In genomic region chr19:10184636-10185035, GRCh38 we compare ENCODE assay signal across 15 cellular contexts. TPM values are rescaled to one million over a fixed set of nuclear protein-coding genes. Genes with fewer than 3 reads are reported as not detected.
DNase-seq lines count a peak whose midpoint lies in the region; ATAC-seq and TF ChIP-seq lines count a peak whose summit lies in the region.
"Had no signal": no experiment of that assay in that cellular context is flagged by ENCODE, and none has a peak within 500 bp of the region (broad histone marks: within the 10 kb centered on the region; RNA-seq: fewer than 3 reads in every experiment).

No MANE protein-coding gene starts in this region.

- H3K27ac Mint-ChIP-seq in CD4-positive, alpha-beta memory T cell: peak overlapping the region in 4 of 7 donors; percentile 1 to 89 (median 76)
- H3K27ac Mint-ChIP-seq: B cell had no signal

- ATAC-seq in mucosa of descending colon: peak; percentile 12
- ATAC-seq in GM21390 (IDR thresholded peaks at IDR 0.05; ENCODE audit: unreplicated experiment): no peak
- ATAC-seq in HG02571 (IDR thresholded peaks at IDR 0.05; ENCODE audit: unreplicated experiment): no peak
- ATAC-seq: body of pancreas, left cardiac atrium had no signal

- no peaks in the 10 kb centered on the region for H3K27me3 ChIP-seq in A673 (replicated peaks; ENCODE audit: insufficient read depth, low read depth, low read length, poor library complexity)
- H3K27me3 ChIP-seq in CD4-positive, alpha-beta memory T cell (ENCODE audit: insufficient read depth, low read length): no peaks in the 10 kb centered on the region
- H3K27me3 ChIP-seq: body of pancreas had no signal

- H3K4me1 ChIP-seq in A673 (ENCODE audit: insufficient read depth, low read length, poor library complexity, severe bottlenecking): no peaks in the 10 kb centered on the region
- H3K4me1 ChIP-seq in CD4-positive, alpha-beta memory T cell (ENCODE audit: insufficient read depth, low read length): peaks cover 22% of the 10 kb centered on the region
- H3K4me1 ChIP-seq in mucosa of descending colon (ENCODE audit: low read depth): no peaks in the 10 kb centered on the region
- H3K4me1 ChIP-seq: body of pancreas had no signal

- peaks cover 18 to 35% (median 21%) of the 10 kb centered on the region in 4 donors for H3K4me1 Mint-ChIP-seq in CD4-positive, alpha-beta memory T cell

- H3K27me3 Mint-ChIP-seq in CD4-positive, alpha-beta memory T cell: no peaks in the 10 kb centered on the region
- H3K27me3 Mint-ChIP-seq: B cell had no signal

- H3K9me3 Mint-ChIP-seq in CD4-positive, alpha-beta memory T cell: no peaks in the 10 kb centered on the region

- H3K4me3 Mint-ChIP-seq in CD4-positive, alpha-beta memory T cell: no peak overlapping the region
- H3K4me3 Mint-ChIP-seq: B cell had no signal

- TF ChIP-seq CTCF in A673 (conservative IDR thresholded peaks at IDR 0.05; ENCODE audit: low read depth, low read length) (no peak), VCaP (conservative IDR thresholded peaks at IDR 0.05) (no peak), mucosa of descending colon (IDR thresholded peaks at IDR 0.05) (no peak)

- H3K9me3 ChIP-seq in A673 (ENCODE audit: low read depth, low read length, poor library complexity, severe bottlenecking) (no peaks in the 10 kb centered on the region), mucosa of descending colon (no peaks in the 10 kb centered on the region)
- no peaks in the 10 kb centered on the region for H3K9me3 ChIP-seq in CD4-positive, alpha-beta memory T cell (ENCODE audit: control insufficient read depth in 1 of 2, low read length in 2 of 2)
- H3K9me3 ChIP-seq: body of pancreas had no signal

- peaks cover 10 to 47% of the 10 kb centered on the region in 2 donors for H3K36me3 Mint-ChIP-seq in CD4-positive, alpha-beta memory T cell

- H3K36me3 ChIP-seq in A673 (ENCODE audit: insufficient read depth, low read length, poor library complexity, severe bottlenecking) (peaks cover 56% of the 10 kb centered on the region), mucosa of descending colon (ENCODE audit: low read depth) (no peaks in the 10 kb centered on the region)
- peaks cover 31% of the 10 kb centered on the region for H3K36me3 ChIP-seq in CD4-positive, alpha-beta memory T cell (ENCODE audit: insufficient read depth, low read length)

- CTCF ChIA-PET in A673 (lab: Charles Lee): no interaction called here
- CTCF ChIA-PET in CD4-positive, alpha-beta memory T cell (lab: Charles Lee; ENCODE audit: partially characterized antibody): no interaction called here

- POLR2A ChIA-PET in A673 (lab: Charles Lee; ENCODE audit: low non-redundant PET): no interaction called here
- POLR2A ChIA-PET in CD4-positive, alpha-beta memory T cell (lab: Charles Lee; ENCODE audit: partially characterized antibody): interaction anchor here (0.8 kb wide), 1 partner anchor 10 kb away, joined by 3 read pairs; the partner anchor contains the start of gene DNMT1

- intact Hi-C loops in A673 (cut with micrococcal nuclease; ENCODE audit: unreplicated experiment): no loop called here
- intact Hi-C loops in CD4-positive, alpha-beta memory T cell (cut with micrococcal nuclease): loop anchor here (5.0 kb wide), 1 partner anchor 57 kb away; no protein-coding TSS in a partner anchor
- intact Hi-C loops in mucosa of descending colon (cut with DNase I, micrococcal nuclease): no loop called here

- no peak for DNase-seq in A673 (ENCODE audit: low spot score)
- no peak for DNase-seq in CD4-positive, alpha-beta memory T cell
- DNase-seq in mucosa of descending colon: no peak
- no peak for DNase-seq in kidney tubule cell (ENCODE audit: low spot score)
- DNase-seq in NOMO-1 treated with dmso at 0.1 percent for 144 hours (lab: John Stamatoyannopoulos, UW; ENCODE audit: unreplicated experiment): no peak
- DNase-seq: body of pancreas, DND-41, KG1, left cardiac atrium, NCI-H1092 treated with DMSO at 0.1 percent for 48 hours had no signal

- no peak overlapping the region for H3K4me3 ChIP-seq in A673 (ENCODE audit: low read depth, low read length, poor library complexity, severe bottlenecking)
- H3K4me3 ChIP-seq in CD4-positive, alpha-beta memory T cell (ENCODE audit: low read length in 2 of 2): no peak overlapping the region
- no peak overlapping the region for H3K4me3 ChIP-seq in mucosa of descending colon
- H3K4me3 ChIP-seq: body of pancreas had no signal

- H3K27ac ChIP-seq in A673 (ENCODE audit: low read depth, low read length, poor library complexity, severe bottlenecking) (peak overlapping the region; percentile 21), VCaP (peak overlapping the region; percentile 70)
- H3K27ac ChIP-seq in CD4-positive, alpha-beta memory T cell (ENCODE audit: low read depth, low read length): no peak overlapping the region
- H3K27ac ChIP-seq: body of pancreas, HL-60 had no signal

- no TSS peak for BruUV-seq in A673 (replicated peaks; lab: Mats Ljungman, UMichigan)

RNA-seq across cellular contexts. Expression of gene DNMT1, which starts 10.1 kb away (rescaled TPM):
- total RNA-seq in A673 (2021) (371 and 383 TPM in 2 replicates), mucosa of descending colon (10 to 100 TPM; 41.1 to 55.6 (median 55.6) TPM)
- 100 to 1,000 TPM; 208 to 250 TPM for total RNA-seq in CD4-positive, alpha-beta memory T cell
- polyA plus RNA-seq in CD4-positive, alpha-beta memory T cell: 100 to 1,000 TPM in 1 of 2 donors, 10 to 100 TPM in 1; 53.5 to 166 TPM

RNA-seq across cellular contexts. Expression of gene S1PR2, which starts 46.5 kb away (rescaled TPM):
- total RNA-seq in A673 (2021): 8.4 and 10.0 TPM in 2 replicates
- 1 to 10 TPM; 9.0 to 9.4 TPM for total RNA-seq in CD4-positive, alpha-beta memory T cell
- polyA plus RNA-seq in CD4-positive, alpha-beta memory T cell: 1 to 10 TPM; 1.4 to 2.3 TPM
- total RNA-seq in mucosa of descending colon: 1 to 10 TPM; 1.2 to 8.4 (median 6.5) TPM
